28 cellular contexts compared by ENCODE assay signal in genomic region chr17:17024778-17025300, GRCh38. TPM values are rescaled to one million over a fixed set of nuclear protein-coding genes. Genes with fewer than 3 reads are reported as not detected.
A peak's percentile ranks its signal among the peaks of the same experiment; 100 is the strongest.
DNase-seq lines count a peak whose midpoint lies in the region; ATAC-seq and TF ChIP-seq lines count a peak whose summit lies in the region.
"Had no signal": no experiment of that assay in that cellular context is flagged by ENCODE, and none has a peak within 500 bp of the region (broad histone marks: within the 10 kb centered on the region; RNA-seq: fewer than 3 reads in every experiment).

No MANE protein-coding gene starts in this region.

- POLR2A ChIA-PET in activated CD4-positive, alpha-beta memory T cell treated with anti-CD3 and anti-CD28 coated beads for 36 hours (lab: Charles Lee) = no interaction called here

- CTCF ChIA-PET in activated CD4-positive, alpha-beta memory T cell treated with anti-CD3 and anti-CD28 coated beads for 36 hours (lab: Charles Lee) = no interaction called here
- CTCF ChIA-PET in activated naive CD4-positive, alpha-beta T cell treated with anti-CD3 and anti-CD28 coated beads for 36 hours (lab: Charles Lee) = no interaction called here

- no peaks in the 10 kb centered on the region for H3K4me1 Mint-ChIP-seq in activated CD4-positive, alpha-beta memory T cell treated with anti-CD3 and anti-CD28 coated beads for 36 hours (ENCODE audit: low read depth)
- no peaks in the 10 kb centered on the region for H3K4me1 Mint-ChIP-seq in activated naive CD4-positive, alpha-beta T cell treated with anti-CD3 and anti-CD28 coated beads for 36 hours (ENCODE audit: low read depth)
- H3K4me1 Mint-ChIP-seq: activated naive CD4-positive, alpha-beta T cell treated with anti-CD3 and anti-CD28 coated beads, Interleukin-2, amount 50 U/mL, for 24 hours; naive thymus-derived CD4-positive, alpha-beta T cell had no signal

- TF ChIP-seq CTCF in right atrium auricular region (IDR thresholded peaks at IDR 0.05) (no peak), fibroblast of mammary gland (conservative IDR thresholded peaks at IDR 0.05; ENCODE audit: control insufficient read depth, insufficient read depth, low read depth, low read length) (no peak), lower lobe of right lung (IDR thresholded peaks at IDR 0.05) (no peak), upper lobe of right lung (IDR thresholded peaks at IDR 0.05) (no peak)

- ATAC-seq in Right ventricle myocardium superior (ENCODE audit: poor library complexity) = peak; percentile 6
- ATAC-seq in lower lobe of right lung = no peak
- ATAC-seq in upper lobe of right lung = no peak
- ATAC-seq: naive thymus-derived CD4-positive, alpha-beta T cell had no signal

- H3K9me3 Mint-ChIP-seq in activated CD4-positive, alpha-beta memory T cell treated with anti-CD3 and anti-CD28 coated beads for 36 hours = no peaks in the 10 kb centered on the region
- no peaks in the 10 kb centered on the region for H3K9me3 Mint-ChIP-seq in activated naive CD4-positive, alpha-beta T cell treated with anti-CD3 and anti-CD28 coated beads for 36 hours
- H3K9me3 Mint-ChIP-seq: activated naive CD4-positive, alpha-beta T cell treated with anti-CD3 and anti-CD28 coated beads, Interleukin-2, amount 50 U/mL, for 24 hours; activated T-helper 1 cell treated with anti-CD3 and anti-CD28 coated beads, Interleukin-12 subunit alpha, Interleukin-12 subunit beta, Interleukin-2, Interleukin-4 antibody, amounts not matched to agents 30 ng/mL and 10 ng/mL and 1 ng/mL, durations not matched to agents 14 hours and 24 hours and 36 hours; naive thymus-derived CD4-positive, alpha-beta T cell had no signal

- H3K9me3 ChIP-seq in right atrium auricular region (no peaks in the 10 kb centered on the region), lower lobe of right lung (no peaks in the 10 kb centered on the region), upper lobe of right lung (no peaks in the 10 kb centered on the region)
- H3K9me3 ChIP-seq: ascending aorta, HAP-1, sigmoid colon had no signal

- no peak overlapping the region for H3K27ac ChIP-seq in right atrium auricular region
- H3K27ac ChIP-seq in lower lobe of right lung = no peak overlapping the region
- no peak overlapping the region for H3K27ac ChIP-seq in upper lobe of right lung
- H3K27ac ChIP-seq: ascending aorta, parathyroid adenoma, sigmoid colon had no signal

- intact Hi-C loops in Right ventricle myocardium superior (cut with DNase I) (no loop called here), lower lobe of right lung (cut with DNase I) (no loop called here), upper lobe of right lung (cut with DNase I) (no loop called here)
- intact Hi-C loops in activated CD4-positive, alpha-beta memory T cell treated with anti-CD3 and anti-CD28 coated beads for 36 hours (cut with micrococcal nuclease) = no loop called here
- intact Hi-C loops in activated naive CD4-positive, alpha-beta T cell treated with anti-CD3 and anti-CD28 coated beads for 36 hours (cut with micrococcal nuclease) = no loop called here

- no peak overlapping the region for H3K27ac Mint-ChIP-seq in activated CD4-positive, alpha-beta memory T cell treated with anti-CD3 and anti-CD28 coated beads for 36 hours
- no peak overlapping the region for H3K27ac Mint-ChIP-seq in activated naive CD4-positive, alpha-beta T cell treated with anti-CD3 and anti-CD28 coated beads for 36 hours
- H3K27ac Mint-ChIP-seq: activated naive CD4-positive, alpha-beta T cell treated with anti-CD3 and anti-CD28 coated beads, Interleukin-2, amount 50 U/mL, for 24 hours; activated T-helper 1 cell treated with anti-CD3 and anti-CD28 coated beads, Interleukin-12 subunit alpha, Interleukin-12 subunit beta, Interleukin-2, Interleukin-4 antibody, amounts not matched to agents 30 ng/mL and 10 ng/mL and 1 ng/mL, durations not matched to agents 14 hours and 24 hours and 36 hours; naive thymus-derived CD4-positive, alpha-beta T cell had no signal

- H3K27me3 Mint-ChIP-seq in activated CD4-positive, alpha-beta memory T cell treated with anti-CD3 and anti-CD28 coated beads for 36 hours = no peaks in the 10 kb centered on the region
- no peaks in the 10 kb centered on the region for H3K27me3 Mint-ChIP-seq in activated naive CD4-positive, alpha-beta T cell treated with anti-CD3 and anti-CD28 coated beads for 36 hours (ENCODE audit: low read depth)
- H3K27me3 Mint-ChIP-seq: activated naive CD4-positive, alpha-beta T cell treated with anti-CD3 and anti-CD28 coated beads, Interleukin-2, amount 50 U/mL, for 24 hours; naive thymus-derived CD4-positive, alpha-beta T cell had no signal

- H3K27me3 ChIP-seq in right atrium auricular region (no peaks in the 10 kb centered on the region), lower lobe of right lung (ENCODE audit: low read depth) (no peaks in the 10 kb centered on the region), upper lobe of right lung (no peaks in the 10 kb centered on the region)
- H3K27me3 ChIP-seq: ascending aorta, sigmoid colon had no signal

- H3K4me3 Mint-ChIP-seq in activated CD4-positive, alpha-beta memory T cell treated with anti-CD3 and anti-CD28 coated beads for 36 hours = no peak overlapping the region
- no peak overlapping the region for H3K4me3 Mint-ChIP-seq in activated naive CD4-positive, alpha-beta T cell treated with anti-CD3 and anti-CD28 coated beads for 36 hours
- H3K4me3 Mint-ChIP-seq: activated naive CD4-positive, alpha-beta T cell treated with anti-CD3 and anti-CD28 coated beads, Interleukin-2, amount 50 U/mL, for 24 hours; activated T-helper 1 cell treated with anti-CD3 and anti-CD28 coated beads, Interleukin-12 subunit alpha, Interleukin-12 subunit beta, Interleukin-2, Interleukin-4 antibody, amounts not matched to agents 30 ng/mL and 10 ng/mL and 1 ng/mL, durations not matched to agents 14 hours and 24 hours and 36 hours; naive thymus-derived CD4-positive, alpha-beta T cell had no signal

- no peak overlapping the region for H3K4me3 ChIP-seq in right atrium auricular region
- H3K4me3 ChIP-seq in fibroblast of mammary gland (ENCODE audit: control insufficient read depth, low read depth, low read length) = no peak overlapping the region
- no peak overlapping the region for H3K4me3 ChIP-seq in lower lobe of right lung
- no peak overlapping the region for H3K4me3 ChIP-seq in upper lobe of right lung
- H3K4me3 ChIP-seq: ascending aorta, HAP-1, sigmoid colon had no signal

- H3K36me3 Mint-ChIP-seq in activated CD4-positive, alpha-beta memory T cell treated with anti-CD3 and anti-CD28 coated beads for 36 hours = no peaks in the 10 kb centered on the region
- H3K36me3 Mint-ChIP-seq in activated naive CD4-positive, alpha-beta T cell treated with anti-CD3 and anti-CD28 coated beads for 36 hours (ENCODE audit: low read depth) = no peaks in the 10 kb centered on the region
- H3K36me3 Mint-ChIP-seq: activated naive CD4-positive, alpha-beta T cell treated with anti-CD3 and anti-CD28 coated beads, Interleukin-2, amount 50 U/mL, for 24 hours; naive thymus-derived CD4-positive, alpha-beta T cell had no signal

- H3K36me3 ChIP-seq in right atrium auricular region (no peaks in the 10 kb centered on the region), lower lobe of right lung (no peaks in the 10 kb centered on the region), upper lobe of right lung (no peaks in the 10 kb centered on the region)
- H3K36me3 ChIP-seq: ascending aorta, HAP-1, sigmoid colon had no signal

- DNase-seq in Right ventricle myocardium superior = peak; percentile 50
- no peak for DNase-seq in right atrium auricular region (ENCODE audit: low spot score)
- peak; percentile 32 for DNase-seq in fibroblast of mammary gland (ENCODE audit: low read depth)
- DNase-seq in lower lobe of right lung = peak; percentile 32
- DNase-seq in upper lobe of right lung = peak; percentile 56
- no peak for DNase-seq in activated CD4-positive, alpha-beta memory T cell treated with anti-CD3 and anti-CD28 coated beads for 36 hours
- DNase-seq in activated naive CD4-positive, alpha-beta T cell treated with anti-CD3 and anti-CD28 coated beads for 36 hours = no peak
- no peak for DNase-seq in NCI-H2227 (lab: John Stamatoyannopoulos, UW; ENCODE audit: unreplicated experiment)
- DNase-seq: cerebellar nuclear complex; DMS153; naive thymus-derived CD4-positive, alpha-beta T cell; NCI-H1417 treated with DMSO at 0.1 percent for 48 hours; NCI-H2227 treated with DMSO at 0.1 percent for 48 hours; NCI-H774; SHP77 treated with DMSO at 0.1 percent for 48 hours; sigmoid colon had no signal

- H3K4me1 ChIP-seq in right atrium auricular region (peaks cover 0 to 45% of the 10 kb centered on the region in 2 donors), lower lobe of right lung (peaks cover 41% of the 10 kb centered on the region), upper lobe of right lung (peaks cover 21% of the 10 kb centered on the region)
- H3K4me1 ChIP-seq: parathyroid adenoma, sigmoid colon had no signal

RNA-seq across cellular contexts. Expression of gene MPRIP, which starts 17.4 kb away (rescaled TPM):
- total RNA-seq in Right ventricle myocardium superior = 280 TPM
- 100 to 1,000 TPM; 102 to 145 TPM for total RNA-seq in right atrium auricular region
- total RNA-seq in lower lobe of right lung = 232 TPM
- 333 TPM for total RNA-seq in upper lobe of right lung
- 100 to 1,000 TPM; 145 to 157 TPM for total RNA-seq in activated CD4-positive, alpha-beta memory T cell treated with anti-CD3 and anti-CD28 coated beads for 36 hours
- total RNA-seq in activated naive CD4-positive, alpha-beta T cell treated with anti-CD3 and anti-CD28 coated beads for 36 hours = 100 to 1,000 TPM; 125 TPM

RNA-seq across cellular contexts. Expression of gene TNFRSF13B, which starts 52.9 kb away (rescaled TPM):
- total RNA-seq in Right ventricle myocardium superior (not detected), right atrium auricular region (not detected), lower lobe of right lung (0.27 TPM), upper lobe of right lung (not detected)
- not detected for total RNA-seq in activated CD4-positive, alpha-beta memory T cell treated with anti-CD3 and anti-CD28 coated beads for 36 hours
- total RNA-seq in activated naive CD4-positive, alpha-beta T cell treated with anti-CD3 and anti-CD28 coated beads for 36 hours = not detected
- total RNA-seq: activated T-helper 1 cell treated with anti-CD3 and anti-CD28 coated beads, Interleukin-12 subunit alpha, Interleukin-12 subunit beta, Interleukin-2, Interleukin-4 antibody, amounts not matched to agents 30 ng/mL and 10 ng/mL and 1 ng/mL, durations not matched to agents 14 hours and 24 hours and 36 hours; ascending aorta; epithelial cell of proximal tubule; frontal cortex; G401; M059J; sigmoid colon; subcutaneous adipose tissue; T-helper 1 cell treated with Interleukin-12 subunit alpha and Interleukin-12 subunit beta and Interleukin-4 antibody, amounts not matched to agents 30 ng/mL and 1 ng/mL, for 36 hours; urinary bladder had no signal

Comparison
In these comparisons a context has a peak if more than half of its experiments do, and no peak if none do; other contexts are left out.
1. DNase-seq: peak in Right ventricle myocardium superior (single experiment), fibroblast of mammary gland (single experiment), lower lobe of right lung (single experiment) and upper lobe of right lung (single experiment); none in right atrium auricular region (single experiment), activated CD4-positive, alpha-beta memory T cell treated with anti-CD3 and anti-CD28 coated beads for 36 hours (single experiment), activated naive CD4-positive, alpha-beta T cell treated with anti-CD3 and anti-CD28 coated beads for 36 hours (single experiment) and NCI-H2227 (single experiment).